20 cellular contexts compared by ENCODE assay signal in the genomic region with DNA sequence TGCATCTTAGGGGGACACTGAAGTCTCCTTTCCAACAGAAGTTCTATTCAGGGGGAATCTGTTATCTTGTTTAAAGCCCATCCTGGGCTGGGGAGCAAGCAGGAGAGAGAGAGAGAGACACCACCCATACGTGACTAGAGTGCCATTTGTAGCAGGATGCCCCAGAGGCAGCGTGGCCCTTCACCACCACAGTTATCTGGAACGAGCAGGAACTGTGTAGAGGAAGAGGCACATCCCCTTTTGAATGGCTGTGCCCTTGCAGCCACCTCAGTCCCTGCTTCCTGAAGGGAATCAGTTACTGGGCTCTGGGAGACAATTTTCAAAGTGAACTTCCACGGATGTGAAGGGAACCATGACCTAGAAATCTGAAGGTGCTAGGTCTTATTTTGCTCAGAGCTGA. TPM values are rescaled to one million over a fixed set of nuclear protein-coding genes. Genes with fewer than 3 reads are reported as not detected.
DNase-seq lines count a peak whose midpoint lies in the region; ATAC-seq and TF ChIP-seq lines count a peak whose summit lies in the region.
"Had no signal": no experiment of that assay in that cellular context is flagged by ENCODE, and none has a peak within 500 bp of the region (broad histone marks: within the 10 kb centered on the region; RNA-seq: fewer than 3 reads in every experiment).

No MANE protein-coding gene starts in this region.

- no peak for TF ChIP-seq CTCF in gastroesophageal sphincter (IDR thresholded peaks at IDR 0.05)

- DNase-seq in GDM1 (lab: John Stamatoyannopoulos, UW) (peak; percentile 63), MV-4-11 (lab: John Stamatoyannopoulos, UW) (peak; percentile 39), UCSD-AML1 (lab: John Stamatoyannopoulos, UW; ENCODE audit: unreplicated experiment) (peak; percentile 52), mesenchymal stem cell (no peak), kidney tubule cell (ENCODE audit: low spot score) (no peak)
- DNase-seq: CD8-positive, alpha-beta memory T cell; IMR-90; Karpas-422; MM.1S; NCI-H187; NCI-H2107; NCI-H510A treated with DMSO at 0.1 percent for 48 hours; PC-9; SW 1271 had no signal

- H3K9me3 ChIP-seq in mesenchymal stem cell (ENCODE audit: control insufficient read depth, low read length) (peaks cover 4% of the 10 kb centered on the region), gastroesophageal sphincter (no peaks in the 10 kb centered on the region)

- peaks cover 24 to 51% of the 10 kb centered on the region in 2 experiments for H3K27me3 ChIP-seq in mesenchymal stem cell (ENCODE audit: control insufficient read depth in 1 of 2, insufficient read depth in 1 of 2, low read length in 2 of 2)
- peaks cover 23% of the 10 kb centered on the region for H3K27me3 ChIP-seq in gastroesophageal sphincter
- H3K27me3 ChIP-seq: BLaER1 treated with 17β-estradiol and CSF1 and Interleukin-3, amounts not matched to agents 10 nM and 100 nM had no signal

- H2BK15ac ChIP-seq in mesenchymal stem cell (ENCODE audit: low read depth, poor library complexity, severe bottlenecking), result no peak overlapping the region

- H3K79me1 ChIP-seq in mesenchymal stem cell (replicated peaks; ENCODE audit: low read length, poor library complexity, severe bottlenecking), result no peaks in the 10 kb centered on the region

- ATAC-seq in HG03175 (IDR thresholded peaks at IDR 0.05; ENCODE audit: unreplicated experiment) (no peak), gastroesophageal sphincter (no peak)

- no peak overlapping the region for H2AK5ac ChIP-seq in mesenchymal stem cell (ENCODE audit: low read length, severe bottlenecking)

- no peak overlapping the region for H2BK5ac ChIP-seq in mesenchymal stem cell (ENCODE audit: low read depth, low read length, poor library complexity, severe bottlenecking)

- TF ChIP-seq EP300 in gastroesophageal sphincter (IDR thresholded peaks at IDR 0.05), result no peak

- no peak overlapping the region for H2AFZ ChIP-seq in mesenchymal stem cell (ENCODE audit: low read depth, low read length)
- H2AFZ ChIP-seq: PC-9 had no signal

- H4K91ac ChIP-seq in mesenchymal stem cell (ENCODE audit: low read length), result no peak overlapping the region

- H3K4ac ChIP-seq in mesenchymal stem cell (ENCODE audit: low read depth in 1 of 2, low read length in 2 of 2), result no peak overlapping the region

- H3K23ac ChIP-seq in mesenchymal stem cell (ENCODE audit: low read length in 2 of 2), result no peak overlapping the region

- H3K4me1 ChIP-seq in mesenchymal stem cell (ENCODE audit: control insufficient read depth, insufficient read depth, low read depth, low read length), result no peaks in the 10 kb centered on the region
- H3K4me1 ChIP-seq in gastroesophageal sphincter, result no peaks in the 10 kb centered on the region

- 67% methylated on average over 4 of the region's 4 CpGs for WGBS in mesenchymal stem cell
- 40 to 45% methylated on average over 1 to 2 of the region's 4 CpGs for WGBS in gastroesophageal sphincter (ENCODE audit: low coverage in 1 of 2), 2 donors

- no peak overlapping the region for H3K18ac ChIP-seq in mesenchymal stem cell (ENCODE audit: low read depth in 1 of 2, low read length in 2 of 2)

- no peak for TF ChIP-seq POLR2A in gastroesophageal sphincter (IDR thresholded peaks at IDR 0.05)

- H3K36me3 ChIP-seq in mesenchymal stem cell (ENCODE audit: control insufficient read depth in 1 of 2, insufficient read depth in 2 of 2, low read depth in 1 of 2, low read length in 2 of 2) (no peaks in the 10 kb centered on the region), gastroesophageal sphincter (no peaks in the 10 kb centered on the region)
- H3K36me3 ChIP-seq: BLaER1 treated with 17β-estradiol and CSF1 and Interleukin-3, amounts not matched to agents 10 nM and 100 nM had no signal

- no peak overlapping the region for H3K4me2 ChIP-seq in mesenchymal stem cell (ENCODE audit: low read length, poor library complexity, severe bottlenecking)
- H3K4me2 ChIP-seq: PC-9 had no signal

- no peak overlapping the region for H3K9ac ChIP-seq in mesenchymal stem cell (ENCODE audit: low read length)
- H3K9ac ChIP-seq: BLaER1 treated with 17β-estradiol and CSF1 and Interleukin-3, amounts not matched to agents 10 nM and 100 nM had no signal

- H2BK12ac ChIP-seq in mesenchymal stem cell (ENCODE audit: low read length in 2 of 2), result no peak overlapping the region

- peak overlapping the region; percentile 48 for H4K8ac ChIP-seq in mesenchymal stem cell (ENCODE audit: low read length)

- no peak overlapping the region for H2BK120ac ChIP-seq in mesenchymal stem cell (ENCODE audit: low read depth, low read length)

- H3K14ac ChIP-seq in mesenchymal stem cell (ENCODE audit: low read length in 2 of 2), result no peak overlapping the region

- H3K4me3 ChIP-seq in mesenchymal stem cell (ENCODE audit: insufficient read depth in 1 of 2, low read depth in 1 of 2, low read length in 2 of 2), result no peak overlapping the region
- no peak overlapping the region for H3K4me3 ChIP-seq in gastroesophageal sphincter
- H3K4me3 ChIP-seq: BLaER1 treated with 17β-estradiol and CSF1 and Interleukin-3, amounts not matched to agents 10 nM and 100 nM; PC-9 had no signal

- H3K27ac ChIP-seq in mesenchymal stem cell (ENCODE audit: low read length, poor library complexity, severe bottlenecking) (no peak overlapping the region), gastroesophageal sphincter (no peak overlapping the region)
- H3K27ac ChIP-seq: BLaER1 treated with 17β-estradiol and CSF1 and Interleukin-3, amounts not matched to agents 10 nM and 100 nM; PC-9 had no signal

RNA-seq across cellular contexts. Expression of a gene that starts 19.4 kb away (rescaled TPM):
- polyA plus RNA-seq in mesenchymal stem cell (2013, experiment 1 of 2), result 272 TPM
- 279 TPM for polyA plus RNA-seq in mesenchymal stem cell (2013, experiment 2 of 2)
- 100 to 1,000 TPM in 2 of 4 donors, 10 to 100 TPM in 2; 72.5 to 126 (median 101) TPM for total RNA-seq in gastroesophageal sphincter

RNA-seq across cellular contexts. Expression of a gene that starts 24.1 kb away (rescaled TPM):
- 0.17 TPM for polyA plus RNA-seq in mesenchymal stem cell (2013, experiment 1 of 2)
- polyA plus RNA-seq in mesenchymal stem cell (2013, experiment 2 of 2), result 0.11 TPM
- 1 to 10 TPM in 1 of 4 donors, not detected in 3; 1.1 TPM for total RNA-seq in gastroesophageal sphincter
- total RNA-seq: A673; CD8-positive, alpha-beta memory T cell; H1; HT-29; IMR-90; PC-9 had no signal
- polyA plus RNA-seq: CD8-positive, alpha-beta memory T cell; IMR-90 had no signal

RNA-seq across cellular contexts. Expression of a gene that starts 36.0 kb away (rescaled TPM):
- polyA plus RNA-seq in mesenchymal stem cell (2013, experiment 1 of 2), result 11.9 TPM
- 12.4 TPM for polyA plus RNA-seq in mesenchymal stem cell (2013, experiment 2 of 2)
- 10 to 100 TPM; 10.5 to 16.9 (median 15.2) TPM for total RNA-seq in gastroesophageal sphincter

Comparison
In these comparisons a context has a peak if more than half of its experiments do, and no peak if none do; other contexts are left out.
1. DNase-seq: peak in GDM1 (single experiment), MV-4-11 (single experiment) and UCSD-AML1 (single experiment); none in mesenchymal stem cell (single experiment) and kidney tubule cell (single experiment).